Comparison of ENCODE assay signal across 11 cellular contexts in genomic region chr6:42555477-42556457, GRCh38. TPM values are rescaled to one million over a fixed set of nuclear protein-coding genes. Genes with fewer than 3 reads are reported as not detected.
A peak's percentile ranks its signal among the peaks of the same experiment; 100 is the strongest.
DNase-seq lines count a peak whose midpoint lies in the region; ATAC-seq and TF ChIP-seq lines count a peak whose summit lies in the region.
"Had no signal": no experiment of that assay in that cellular context is flagged by ENCODE, and none has a peak within 500 bp of the region (broad histone marks: within the 10 kb centered on the region; RNA-seq: fewer than 3 reads in every experiment).

No MANE protein-coding gene starts in this region.

- H3K9me3 ChIP-seq in colonic mucosa = no peaks in the 10 kb centered on the region

- no peak for TF ChIP-seq CTCF in colonic mucosa (IDR thresholded peaks at IDR 0.05)

- no peaks in the 10 kb centered on the region for H3K36me3 ChIP-seq in colonic mucosa

- H3K4me1 Mint-ChIP-seq in activated T-cell treated with anti-CD3 and anti-CD28 coated beads, Interleukin-2, amount 50 U/mL, for 4 hours (ENCODE audit: low read depth) = peaks cover 6% of the 10 kb centered on the region
- H3K4me1 Mint-ChIP-seq in stimulated activated naive B cell treated with anti-CD40 and anti-IgM and Interleukin-4, amounts not matched to agents 10 μg/mL and 1 μg/mL and 100 μg/mL, for 72 hours = peaks cover 0 to 3% of the 10 kb centered on the region in 2 donors

- no peaks in the 10 kb centered on the region for H3K9me3 Mint-ChIP-seq in activated T-cell treated with anti-CD3 and anti-CD28 coated beads, Interleukin-2, amount 50 U/mL, for 4 hours
- H3K9me3 Mint-ChIP-seq in stimulated activated naive B cell treated with anti-CD40 and anti-IgM and Interleukin-4, amounts not matched to agents 10 μg/mL and 1 μg/mL and 100 μg/mL, for 72 hours = no peaks in the 10 kb centered on the region

- H3K9ac ChIP-seq in colonic mucosa (ENCODE audit: low read depth in 2 of 2, low read length in 2 of 2) = peak overlapping the region; percentile 16 to 63

- intact Hi-C loops in colonic mucosa (cut with DNase I) (no loop called here), Right ventricle myocardium superior (cut with DNase I) (no loop called here)

- H3K4me3 ChIP-seq in colonic mucosa = no peak overlapping the region

- H3K27me3 Mint-ChIP-seq in activated T-cell treated with anti-CD3 and anti-CD28 coated beads, Interleukin-2, amount 50 U/mL, for 4 hours (ENCODE audit: low read depth) = peaks cover 3% of the 10 kb centered on the region
- H3K27me3 Mint-ChIP-seq in stimulated activated naive B cell treated with anti-CD40 and anti-IgM and Interleukin-4, amounts not matched to agents 10 μg/mL and 1 μg/mL and 100 μg/mL, for 72 hours = peaks cover 11 to 16% of the 10 kb centered on the region in 2 donors

- H3K4me1 ChIP-seq in colonic mucosa = no peaks in the 10 kb centered on the region

- peak; percentile 61 to 63 for ATAC-seq in activated T-cell treated with anti-CD3 and anti-CD28 coated beads, Interleukin-2, amount 50 U/mL, for 4 hours
- peak; percentile 27 to 31 for ATAC-seq in stimulated activated naive B cell treated with anti-CD40 and anti-IgM and Interleukin-4, amounts not matched to agents 10 μg/mL and 1 μg/mL and 100 μg/mL, for 72 hours (replicated peaks)
- no peak for ATAC-seq in Right ventricle myocardium superior (ENCODE audit: poor library complexity)

- H3K4me3 Mint-ChIP-seq in activated T-cell treated with anti-CD3 and anti-CD28 coated beads, Interleukin-2, amount 50 U/mL, for 4 hours = no peak overlapping the region
- no peak overlapping the region for H3K4me3 Mint-ChIP-seq in stimulated activated naive B cell treated with anti-CD40 and anti-IgM and Interleukin-4, amounts not matched to agents 10 μg/mL and 1 μg/mL and 100 μg/mL, for 72 hours

- no peaks in the 10 kb centered on the region for H3K36me3 Mint-ChIP-seq in activated T-cell treated with anti-CD3 and anti-CD28 coated beads, Interleukin-2, amount 50 U/mL, for 4 hours (ENCODE audit: insufficient read depth)
- H3K36me3 Mint-ChIP-seq in stimulated activated naive B cell treated with anti-CD40 and anti-IgM and Interleukin-4, amounts not matched to agents 10 μg/mL and 1 μg/mL and 100 μg/mL, for 72 hours = peaks cover 0 to 2% of the 10 kb centered on the region in 2 donors

- DNase-seq in activated T-cell treated with anti-CD3 and anti-CD28 coated beads, Interleukin-2, amount 50 U/mL, for 4 hours = no peak
- no peak for DNase-seq in activated T-cell treated with anti-CD3 and anti-CD28 coated beads, Interleukin-2, amount 50 U/mL, for 48 hours
- peak; percentile 11 for DNase-seq in NCI-H748 treated with DMSO at 0.1 percent for 48 hours (lab: John Stamatoyannopoulos, UW)
- DNase-seq in colonic mucosa = peak; percentile 88
- DNase-seq in stimulated activated naive B cell treated with anti-CD40 and anti-IgM and Interleukin-4, amounts not matched to agents 10 μg/mL and 1 μg/mL and 100 μg/mL, for 72 hours = no peak
- DNase-seq in inferior parietal cortex (ENCODE audit: extremely low spot score) = no peak
- no peak for DNase-seq in Right ventricle myocardium superior
- DNase-seq in foreskin melanocyte = no peak
- DNase-seq: activated CD8-positive, alpha-beta memory T cell treated with anti-CD3 and anti-CD28 coated beads, Interleukin-2, amount 50 U/mL, for 48 hours; C1 segment of cervical spinal cord; stimulated activated CD4-positive, alpha-beta T cell treated with anti-CD3 and anti-CD28 coated beads, Interleukin-4, amount 100 ng/mL, for 4 hours had no signal

- peak overlapping the region; percentile 20 for H3K27ac Mint-ChIP-seq in stimulated activated naive B cell treated with anti-CD40 and anti-IgM and Interleukin-4, amounts not matched to agents 10 μg/mL and 1 μg/mL and 100 μg/mL, for 72 hours

- H3K27ac ChIP-seq in colonic mucosa = peak overlapping the region; percentile 94

- no peaks in the 10 kb centered on the region for H3K27me3 ChIP-seq in colonic mucosa

RNA-seq across cellular contexts. Expression of gene UBR2, which starts 8.1 kb away (rescaled TPM):
- total RNA-seq in activated T-cell treated with anti-CD3 and anti-CD28 coated beads, Interleukin-2, amount 50 U/mL, for 4 hours = 10 to 100 TPM; 16.8 to 21.3 (median 19.9) TPM
- 10 to 100 TPM; 33.0 to 42.3 TPM for total RNA-seq in colonic mucosa
- total RNA-seq in Right ventricle myocardium superior = 32.0 TPM

Comparison
In these comparisons a context has a peak if more than half of its experiments do, and no peak if none do; other contexts are left out.
1. DNase-seq: peak in NCI-H748 treated with DMSO at 0.1 percent for 48 hours (single experiment) and colonic mucosa (single experiment); none in activated T-cell treated with anti-CD3 and anti-CD28 coated beads, Interleukin-2, amount 50 U/mL, for 4 hours (single experiment), activated T-cell treated with anti-CD3 and anti-CD28 coated beads, Interleukin-2, amount 50 U/mL, for 48 hours (0 of 2), stimulated activated naive B cell treated with anti-CD40 and anti-IgM and Interleukin-4, amounts not matched to agents 10 μg/mL and 1 μg/mL and 100 μg/mL, for 72 hours (single experiment), inferior parietal cortex (single experiment), Right ventricle myocardium superior (single experiment) and foreskin melanocyte (single experiment).